ENCODE assay signal across 10 cellular contexts in the genomic region with DNA sequence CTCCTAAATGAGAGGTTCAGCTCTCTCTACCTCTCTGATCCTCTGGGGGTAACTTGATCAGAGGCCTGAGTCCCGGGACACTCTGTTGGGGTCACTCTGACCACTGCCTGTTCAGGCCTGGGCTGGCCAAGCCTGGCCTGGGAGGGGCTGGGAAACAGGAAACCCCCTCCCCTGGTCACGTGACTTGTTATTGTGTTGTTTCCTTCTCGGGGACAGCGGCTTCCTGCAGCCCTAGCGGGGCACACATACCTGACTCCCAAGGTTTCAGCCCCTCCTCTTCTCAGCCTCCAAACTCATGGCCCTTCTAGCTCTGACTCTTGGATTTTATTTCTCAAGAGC. TPM values are rescaled to one million over a fixed set of nuclear protein-coding genes. Genes with fewer than 3 reads are reported as not detected.
DNase-seq lines count a peak whose midpoint lies in the region; ATAC-seq and TF ChIP-seq lines count a peak whose summit lies in the region.
"Had no signal": no experiment of that assay in that cellular context is flagged by ENCODE, and none has a peak within 500 bp of the region (broad histone marks: within the 10 kb centered on the region; RNA-seq: fewer than 3 reads in every experiment).

A gene with protein sequence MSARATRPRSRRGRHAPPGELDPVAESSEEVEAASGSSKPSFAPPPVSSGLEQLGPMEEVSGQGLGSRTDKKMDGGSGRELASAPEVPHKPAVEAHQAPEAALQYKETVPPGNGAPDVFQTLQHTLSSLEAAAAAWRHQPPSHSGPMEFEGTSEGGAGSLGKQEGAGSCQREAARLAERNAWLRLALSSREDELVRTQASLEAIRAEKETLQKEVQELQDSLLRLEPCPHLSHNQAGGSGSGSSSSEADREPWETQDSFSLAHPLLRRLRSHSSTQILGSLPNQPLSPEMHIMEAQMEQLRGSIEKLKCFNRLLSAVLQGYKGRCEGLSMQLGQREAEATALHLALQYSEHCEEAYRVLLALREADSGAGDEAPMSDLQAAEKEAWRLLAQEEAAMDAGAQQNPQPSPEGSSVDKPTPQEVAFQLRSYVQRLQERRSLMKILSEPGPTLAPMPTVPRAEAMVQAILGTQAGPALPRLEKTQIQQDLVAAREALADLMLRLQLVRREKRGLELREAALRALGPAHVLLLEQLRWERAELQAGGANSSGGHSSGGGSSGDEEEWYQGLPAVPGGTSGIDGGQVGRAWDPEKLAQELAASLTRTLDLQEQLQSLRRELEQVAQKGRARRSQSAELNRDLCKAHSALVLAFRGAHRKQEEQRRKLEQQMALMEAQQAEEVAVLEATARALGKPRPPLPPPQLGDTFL (minus strand): TSS at position 105 of the 339 bp plus-strand sequence. CDS start 446 bp downstream, outside the sequence.

- TF ChIP-seq CTCF in dorsolateral prefrontal cortex (IDR thresholded peaks at IDR 0.05 in 54 of 56, conservative IDR thresholded peaks at IDR 0.05 in 2 of 56; ENCODE audit: low read depth in 1 of 56, partially characterized antibody in 56 of 56), result no peak
- no peak for TF ChIP-seq CTCF in upper lobe of left lung (IDR thresholded peaks at IDR 0.05)

- DNase-seq in activated naive CD4-positive, alpha-beta T cell treated with anti-CD3 and anti-CD28 coated beads, Interleukin-2, amount 50 U/mL, for 72 hours (ENCODE audit: low spot score in 2 of 2), result no peak
- no peak for DNase-seq in dorsolateral prefrontal cortex
- DNase-seq in mesenteric fat pad (ENCODE audit: low spot score), result no peak
- DNase-seq in upper lobe of left lung, result peak in 1 of 2 donors; percentile 39
- DNase-seq in HAP-1 (ENCODE audit: low spot score in 2 of 2), result no peak
- DNase-seq: effector memory CD8-positive, alpha-beta T cell; MV-4-11 had no signal

- peak within 1 kb of the TSS; percentile 55 for H3K27ac Mint-ChIP-seq in activated naive CD4-positive, alpha-beta T cell treated with anti-CD3 and anti-CD28 coated beads, Interleukin-2, amount 50 U/mL, for 24 hours
- peak within 1 kb of the TSS in 1 of 2 donors; percentile 66 for H3K27ac Mint-ChIP-seq in activated naive CD4-positive, alpha-beta T cell treated with anti-CD3 and anti-CD28 coated beads, Interleukin-2, amount 50 U/mL, for 72 hours
- H3K27ac Mint-ChIP-seq: effector memory CD8-positive, alpha-beta T cell had no signal

- peak within 1 kb of the TSS in 40 of 59 donors; percentile 8 to 54 (median 32) for H3K4me3 ChIP-seq in dorsolateral prefrontal cortex
- H3K4me3 ChIP-seq in upper lobe of left lung, result peak within 1 kb of the TSS; percentile 26 to 53 (median 44)
- H3K4me3 ChIP-seq in HAP-1, result no peak within 1 kb of the TSS

- intact Hi-C loops in dorsolateral prefrontal cortex (cut with DNase I), result no loop called here

- no peaks in the 10 kb centered on the region for H3K27me3 Mint-ChIP-seq in activated naive CD4-positive, alpha-beta T cell treated with anti-CD3 and anti-CD28 coated beads, Interleukin-2, amount 50 U/mL, for 24 hours
- H3K27me3 Mint-ChIP-seq: effector memory CD8-positive, alpha-beta T cell had no signal

- WGBS in upper lobe of left lung, 2 donors, result 25 to 31% methylated on average over 5 of the region's 5 CpGs

- no peak for ATAC-seq in activated naive CD4-positive, alpha-beta T cell treated with anti-CD3 and anti-CD28 coated beads, Interleukin-2, amount 50 U/mL, for 72 hours
- no peak for ATAC-seq in upper lobe of left lung (ENCODE audit: low FRiP score in 2 of 2)
- ATAC-seq in HG03378 (IDR thresholded peaks at IDR 0.05; ENCODE audit: unreplicated experiment), result no peak
- no peak for ATAC-seq in GM18907 (IDR thresholded peaks at IDR 0.05; ENCODE audit: unreplicated experiment)
- ATAC-seq: effector memory CD8-positive, alpha-beta T cell had no signal

- H3K4me3 Mint-ChIP-seq in activated naive CD4-positive, alpha-beta T cell treated with anti-CD3 and anti-CD28 coated beads, Interleukin-2, amount 50 U/mL, for 24 hours, result no peak within 1 kb of the TSS

- TF ChIP-seq EP300 in upper lobe of left lung (IDR thresholded peaks at IDR 0.05), result peak in 2 of 4 donors; percentile 31 to 62

- TF ChIP-seq POLR2A in upper lobe of left lung (IDR thresholded peaks at IDR 0.05), result peak in 2 of 4 donors; percentile 50 to 52

- H3K9me3 Mint-ChIP-seq in activated naive CD4-positive, alpha-beta T cell treated with anti-CD3 and anti-CD28 coated beads, Interleukin-2, amount 50 U/mL, for 24 hours, result no peaks in the 10 kb centered on the region
- no peaks in the 10 kb centered on the region for H3K9me3 Mint-ChIP-seq in activated naive CD4-positive, alpha-beta T cell treated with anti-CD3 and anti-CD28 coated beads, Interleukin-2, amount 50 U/mL, for 72 hours
- H3K9me3 Mint-ChIP-seq: effector memory CD8-positive, alpha-beta T cell had no signal

- in situ Hi-C loops in HAP-1 (cut with MboI; ENCODE audit: low sequenced_read_pairs), result no loop called here

- H3K27me3 ChIP-seq in dorsolateral prefrontal cortex, result no peaks in the 10 kb centered on the region
- no peaks in the 10 kb centered on the region for H3K27me3 ChIP-seq in upper lobe of left lung
- no peaks in the 10 kb centered on the region for H3K27me3 ChIP-seq in HAP-1 (ENCODE audit: low read depth)

- H3K4me1 Mint-ChIP-seq in activated naive CD4-positive, alpha-beta T cell treated with anti-CD3 and anti-CD28 coated beads, Interleukin-2, amount 50 U/mL, for 24 hours, result peaks cover 28% of the 10 kb centered on the region

- no peaks in the 10 kb centered on the region for H3K36me3 Mint-ChIP-seq in activated naive CD4-positive, alpha-beta T cell treated with anti-CD3 and anti-CD28 coated beads, Interleukin-2, amount 50 U/mL, for 24 hours
- H3K36me3 Mint-ChIP-seq in activated naive CD4-positive, alpha-beta T cell treated with anti-CD3 and anti-CD28 coated beads, Interleukin-2, amount 50 U/mL, for 72 hours, result peaks cover 5 to 8% of the 10 kb centered on the region in 2 donors

- H3K4me1 ChIP-seq in upper lobe of left lung (peaks cover 6 to 36% (median 22%) of the 10 kb centered on the region in 4 donors), HAP-1 (peaks cover 6% of the 10 kb centered on the region)

- peak within 1 kb of the TSS in 34 of 59 donors; percentile 5 to 84 (median 47) for H3K27ac ChIP-seq in dorsolateral prefrontal cortex
- H3K27ac ChIP-seq in upper lobe of left lung, result peak within 1 kb of the TSS; percentile 67 to 86 (median 74)

- H3K36me3 ChIP-seq in upper lobe of left lung (peaks cover 0 to 11% (median 6%) of the 10 kb centered on the region in 4 donors), HAP-1 (replicated peaks) (peaks cover 7% of the 10 kb centered on the region)

- H3K9me3 ChIP-seq in upper lobe of left lung (no peaks in the 10 kb centered on the region), HAP-1 (no peaks in the 10 kb centered on the region)

RNA-seq across cellular contexts. Expression of the gene that starts here (rescaled TPM):
- total RNA-seq in activated naive CD4-positive, alpha-beta T cell treated with anti-CD3 and anti-CD28 coated beads, Interleukin-2, amount 50 U/mL, for 72 hours, result under 1 TPM; 0.43 to 0.49 TPM
- total RNA-seq in dorsolateral prefrontal cortex, result 10 to 100 TPM in 1 of 120 experiments, 1 to 10 TPM in 117, under 1 TPM in 2; 0.90 to 10.9 (median 3.4) TPM
- 11.3 TPM for total RNA-seq in mesenteric fat pad
- 10 to 100 TPM in 4 of 6 donors, 1 to 10 TPM in 2; 9.1 to 21.4 (median 10.7) TPM for total RNA-seq in upper lobe of left lung
